ENCODE assay signal across 8 cellular contexts in genomic region chr15:40470423-40471104, GRCh38. TPM values are rescaled to one million over a fixed set of nuclear protein-coding genes. Genes with fewer than 3 reads are reported as not detected.
DNase-seq lines count a peak whose midpoint lies in the region; ATAC-seq lines count a peak whose summit lies in the region.

Gene CHST14 (plus strand): TSS chr15:40470984. CDS start chr15:40471214, 230 bp downstream.

- H3K4me1 Mint-ChIP-seq in memory B cell: peaks cover 11% of the 10 kb centered on the region

- POLR2A ChIA-PET in activated CD8-positive, alpha-beta memory T cell treated with anti-CD3 and anti-CD28 coated beads for 36 hours (lab: Charles Lee): interaction anchor here (0.6 to 1.0 kb wide), 2 partner anchors 18 to 35 kb away, joined by 3 to 5 read pairs; no protein-coding TSS in a partner anchor

- H3K27me3 Mint-ChIP-seq in memory B cell: no peaks in the 10 kb centered on the region

- peak; percentile 61 for DNase-seq in NCI-H1436 (lab: John Stamatoyannopoulos, UW)
- DNase-seq in NCI-H1436 treated with DMSO at 0.1 percent for 48 hours (lab: John Stamatoyannopoulos, UW): no peak
- DNase-seq in NCI-H460 (ENCODE audit: extremely low read depth, low read depth): no peak
- peak; percentile 26 to 27 for DNase-seq in memory B cell (ENCODE audit: low spot score in 2 of 2)
- DNase-seq in stimulated activated CD8-positive, alpha-beta memory T cell treated with anti-CD3 and anti-CD28 coated beads, Interleukin-4, amount 100 ng/mL, for 48 hours: peak; percentile 63

- peaks cover 2% of the 10 kb centered on the region for H3K36me3 Mint-ChIP-seq in memory B cell

- peak within 1 kb of the TSS; percentile 84 for H3K4me3 Mint-ChIP-seq in memory B cell

- no peaks in the 10 kb centered on the region for H3K9me3 Mint-ChIP-seq in memory B cell

- no peaks in the 10 kb centered on the region for H3K27me3 ChIP-seq in endocrine pancreas (ENCODE audit: control insufficient read depth, insufficient read depth, low read length)

- CTCF ChIA-PET in activated CD8-positive, alpha-beta memory T cell treated with anti-CD3 and anti-CD28 coated beads for 36 hours (lab: Charles Lee): interaction anchor here (1.3 to 1.5 kb wide), 3 partner anchors 14 to 28 kb away, joined by 3 to 4 read pairs (median 4); no protein-coding TSS in a partner anchor

- no peaks in the 10 kb centered on the region for H3K4me1 ChIP-seq in endocrine pancreas (ENCODE audit: control insufficient read depth, insufficient read depth, low read length)

- H3K4me3 ChIP-seq in endocrine pancreas (ENCODE audit: control insufficient read depth, insufficient read depth, low read length): peak within 1 kb of the TSS; percentile 28

- peak within 1 kb of the TSS; percentile 75 for H3K27ac Mint-ChIP-seq in memory B cell

- H3K9me3 ChIP-seq in endocrine pancreas (ENCODE audit: control insufficient read depth, low read length): no peaks in the 10 kb centered on the region

- ATAC-seq in HG02642 (IDR thresholded peaks at IDR 0.05; ENCODE audit: poor library complexity, unreplicated experiment) (peak; percentile 77), memory B cell (ENCODE audit: low read depth) (peak; percentile 82)

- peak within 1 kb of the TSS; percentile 79 for H3K9ac ChIP-seq in endocrine pancreas (ENCODE audit: control insufficient read depth, insufficient read depth, low read length)

- peaks cover 3% of the 10 kb centered on the region for H3K36me3 ChIP-seq in endocrine pancreas (ENCODE audit: control insufficient read depth, insufficient read depth, low read length)

RNA-seq across cellular contexts. Expression of gene CHST14, which starts in this region (rescaled TPM):
- total RNA-seq in NCI-H460 (2014; rRNA removed; shearing (Covaris generic)): 9.3 and 12.4 TPM in 2 replicates
- 10.6 and 17.2 TPM in 2 replicates for polyA plus RNA-seq in NCI-H460 (2014; cell fraction: nucleus; rRNA removed)
- total RNA-seq in activated CD8-positive, alpha-beta memory T cell treated with anti-CD3 and anti-CD28 coated beads for 36 hours: 10 to 100 TPM; 11.2 to 11.7 TPM

Comparison
In these comparisons a context has a peak if more than half of its experiments do, and no peak if none do; other contexts are left out.
1. DNase-seq: peak in NCI-H1436 (single experiment), memory B cell (2 of 2) and stimulated activated CD8-positive, alpha-beta memory T cell treated with anti-CD3 and anti-CD28 coated beads, Interleukin-4, amount 100 ng/mL, for 48 hours (single experiment); none in NCI-H1436 treated with DMSO at 0.1 percent for 48 hours (single experiment) and NCI-H460 (single experiment).